14 cellular contexts compared by ENCODE assay signal in the genomic region with DNA sequence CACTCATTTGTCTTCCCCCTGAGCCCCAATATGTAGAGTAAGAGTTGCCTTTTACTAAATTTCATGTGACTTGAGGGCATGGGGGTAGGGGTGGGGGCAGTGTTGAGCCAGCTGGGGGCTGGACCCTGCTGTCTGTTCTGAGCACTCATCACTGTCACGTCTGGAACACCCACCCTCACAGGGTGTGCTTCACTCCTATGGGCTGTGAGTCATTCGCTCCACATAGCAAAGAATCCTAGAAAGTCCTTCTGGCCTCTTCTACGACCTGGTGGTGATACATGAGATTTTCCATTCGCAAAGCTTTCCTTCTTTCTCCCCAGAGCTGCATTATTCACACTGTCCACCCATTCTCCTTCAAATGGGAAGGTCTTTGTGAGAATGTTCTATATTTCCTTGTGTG. TPM values are rescaled to one million over a fixed set of nuclear protein-coding genes. Genes with fewer than 3 reads are reported as not detected.
DNase-seq lines count a peak whose midpoint lies in the region; ATAC-seq and TF ChIP-seq lines count a peak whose summit lies in the region.
"Had no signal": no experiment of that assay in that cellular context is flagged by ENCODE, and none has a peak within 500 bp of the region (broad histone marks: within the 10 kb centered on the region; RNA-seq: fewer than 3 reads in every experiment).

No MANE protein-coding gene starts in this region.

- H3K79me2 ChIP-seq in GM23338 (replicated peaks; ENCODE audit: insufficient read depth) = no peaks in the 10 kb centered on the region
- H3K79me2 ChIP-seq in hepatocyte = no peaks in the 10 kb centered on the region

- no peak for TF ChIP-seq POLR2A in GM18505 (IDR thresholded peaks at IDR 0.05; ENCODE audit: borderline replicate concordance, extremely low read depth, insufficient read depth, insufficient read length)

- no peaks in the 10 kb centered on the region for H3F3A ChIP-seq in GM23338 (replicated peaks; ENCODE audit: low read depth)

- H3K27me3 Mint-ChIP-seq in GM23338 (ENCODE audit: insufficient read depth, low read depth, poor library complexity) = no peaks in the 10 kb centered on the region
- peaks cover 9% of the 10 kb centered on the region for H3K27me3 Mint-ChIP-seq in activated naive CD8-positive, alpha-beta T cell treated with anti-CD3 and anti-CD28 coated beads for 36 hours

- TF ChIP-seq CTCF in GM23338 (conservative IDR thresholded peaks at IDR 0.05; ENCODE audit: low read depth in 2 of 2) (no peak), hepatocyte (IDR thresholded peaks at IDR 0.05; ENCODE audit: poor library complexity) (no peak), upper lobe of right lung (IDR thresholded peaks at IDR 0.05) (no peak)

- H2AFZ ChIP-seq in GM23338 = no peak overlapping the region
- no peak overlapping the region for H2AFZ ChIP-seq in hepatocyte

- H3K9me2 ChIP-seq in GM23338 (ENCODE audit: insufficient read depth) (no peaks in the 10 kb centered on the region), hepatocyte (replicated peaks; ENCODE audit: insufficient read depth) (no peaks in the 10 kb centered on the region)

- ATAC-seq in GM23338 (peak; percentile 62), GM18505 (IDR thresholded peaks at IDR 0.05; ENCODE audit: unreplicated experiment) (no peak), upper lobe of right lung (no peak)
- ATAC-seq: naive thymus-derived CD8-positive, alpha-beta T cell had no signal

- H3K4me3 ChIP-seq in GM23338 = no peak overlapping the region
- no peak overlapping the region for H3K4me3 ChIP-seq in hepatocyte
- no peak overlapping the region for H3K4me3 ChIP-seq in upper lobe of right lung
- H3K4me3 ChIP-seq: skin epidermis had no signal

- no peak overlapping the region for H3K27ac Mint-ChIP-seq in GM23338
- peak overlapping the region; percentile 8 for H3K27ac Mint-ChIP-seq in activated naive CD8-positive, alpha-beta T cell treated with anti-CD3 and anti-CD28 coated beads for 36 hours
- H3K27ac Mint-ChIP-seq: naive thymus-derived CD8-positive, alpha-beta T cell had no signal

- no peak overlapping the region for H3K4me3 Mint-ChIP-seq in GM23338
- no peak overlapping the region for H3K4me3 Mint-ChIP-seq in activated naive CD8-positive, alpha-beta T cell treated with anti-CD3 and anti-CD28 coated beads for 36 hours
- H3K4me3 Mint-ChIP-seq: naive thymus-derived CD8-positive, alpha-beta T cell had no signal

- H3K27me3 ChIP-seq in GM23338 (ENCODE audit: insufficient read depth) (no peaks in the 10 kb centered on the region), hepatocyte (peaks cover 2% of the 10 kb centered on the region), upper lobe of right lung (no peaks in the 10 kb centered on the region)

- DNase-seq in ACHN (peak; percentile 51), GM23338 (ENCODE audit: low spot score) (peak; percentile 12), hepatocyte (ENCODE audit: low spot score) (peak; percentile 58), NCI-H1417 (lab: John Stamatoyannopoulos, UW) (no peak), upper lobe of right lung (no peak), T-helper 9 cell (no peak)
- no peak for DNase-seq in activated naive CD8-positive, alpha-beta T cell treated with anti-CD3 and anti-CD28 coated beads for 36 hours
- DNase-seq: amygdala; naive thymus-derived CD8-positive, alpha-beta T cell; NCI-H2029 treated with DMSO at 0.1 percent for 48 hours had no signal

- H3K36me3 Mint-ChIP-seq in GM23338 (ENCODE audit: low read depth) = no peaks in the 10 kb centered on the region
- no peaks in the 10 kb centered on the region for H3K36me3 Mint-ChIP-seq in activated naive CD8-positive, alpha-beta T cell treated with anti-CD3 and anti-CD28 coated beads for 36 hours
- H3K36me3 Mint-ChIP-seq: naive thymus-derived CD8-positive, alpha-beta T cell had no signal

- intact Hi-C loops in upper lobe of right lung (cut with DNase I) = no loop called here

- in situ Hi-C loops in ACHN (cut with HindIII; ENCODE audit: low pct_ligation_motif_present, low pct_unique_long_range_greater_than_20kb, low sequenced_read_pairs) = no loop called here

- no peaks in the 10 kb centered on the region; the same call in 1 of the 2 replicates for H3K4me1 ChIP-seq in GM23338 (ENCODE audit: insufficient read depth)
- no peaks in the 10 kb centered on the region for H3K4me1 ChIP-seq in hepatocyte (ENCODE audit: insufficient read depth)
- no peaks in the 10 kb centered on the region for H3K4me1 ChIP-seq in upper lobe of right lung

- H3K36me3 ChIP-seq in GM23338 (ENCODE audit: insufficient read depth) = no peaks in the 10 kb centered on the region
- H3K36me3 ChIP-seq in hepatocyte (replicated peaks; ENCODE audit: insufficient read depth, low read depth) = no peaks in the 10 kb centered on the region
- H3K36me3 ChIP-seq in upper lobe of right lung = no peaks in the 10 kb centered on the region

- H4K20me1 ChIP-seq in GM23338 (replicated peaks; ENCODE audit: insufficient read depth) (no peaks in the 10 kb centered on the region), hepatocyte (ENCODE audit: insufficient read depth, poor library complexity, severe bottlenecking) (no peaks in the 10 kb centered on the region)

- H3K4me1 Mint-ChIP-seq in GM23338 = no peaks in the 10 kb centered on the region; the same call in 2 of the 3 replicates
- peaks cover 12% of the 10 kb centered on the region for H3K4me1 Mint-ChIP-seq in activated naive CD8-positive, alpha-beta T cell treated with anti-CD3 and anti-CD28 coated beads for 36 hours

- no peaks in the 10 kb centered on the region for H3K9me3 Mint-ChIP-seq in GM23338
- H3K9me3 Mint-ChIP-seq in activated naive CD8-positive, alpha-beta T cell treated with anti-CD3 and anti-CD28 coated beads for 36 hours = no peaks in the 10 kb centered on the region
- H3K9me3 Mint-ChIP-seq: naive thymus-derived CD8-positive, alpha-beta T cell had no signal

- WGBS in hepatocyte (ENCODE audit: low lambda C conversion rate, missing lambda C conversion rate) = 57% methylated on average over 4 of the region's 4 CpGs

- H3K27ac ChIP-seq in GM23338 (ENCODE audit: low read depth) = no peak overlapping the region
- H3K27ac ChIP-seq in hepatocyte = no peak overlapping the region
- H3K27ac ChIP-seq in upper lobe of right lung = no peak overlapping the region
- H3K27ac ChIP-seq: skin epidermis had no signal

- H3K9me3 ChIP-seq in hepatocyte (ENCODE audit: low read depth) = no peaks in the 10 kb centered on the region
- H3K9me3 ChIP-seq in upper lobe of right lung = no peaks in the 10 kb centered on the region

- H3K4me2 ChIP-seq in GM23338 (no peak overlapping the region), hepatocyte (no peak overlapping the region)

TF ChIP-seq in GM23338, 12 proteins besides CTCF, POLR2A, EP300 and RAD21:
- no peak for TF ChIP-seq STAT1 (IDR thresholded peaks at IDR 0.05; ENCODE audit: unreplicated experiment)
- TF ChIP-seq ETS1 (IDR thresholded peaks at IDR 0.05) = no peak
- no peak for TF ChIP-seq NANOG (IDR thresholded peaks at IDR 0.05; ENCODE audit: borderline replicate concordance)
- TF ChIP-seq CREB1 (CRISPR knock-in tag; IDR thresholded peaks at IDR 0.05; ENCODE audit: low read depth) = no peak
- no peak for TF ChIP-seq EZH2phosphoT487 (IDR thresholded peaks at IDR 0.05; ENCODE audit: unreplicated experiment)
- no peak for TF ChIP-seq POLR2AphosphoS5 (IDR thresholded peaks at IDR 0.05; ENCODE audit: low read depth)
- TF ChIP-seq EZH2 (IDR thresholded peaks at IDR 0.05; ENCODE audit: low read depth, unreplicated experiment) = no peak
- no peak for TF ChIP-seq ZNF114 (CRISPR knock-in tag; IDR thresholded peaks at IDR 0.05)

RNA-seq across cellular contexts. Expression of gene MGLL, which starts 43.6 kb away (rescaled TPM):
- total RNA-seq in GM23338 (2014; rRNA removed; shearing (Covaris generic)) = 0.62 and 0.83 TPM in 2 replicates
- polyA plus RNA-seq in GM23338 (2016; fragmentation: Nextera tagmentation; extraction: Ambion mirVana) = 0.71 and 1.3 TPM in 2 replicates
- total RNA-seq in activated naive CD8-positive, alpha-beta T cell treated with anti-CD3 and anti-CD28 coated beads for 36 hours = under 1 TPM; 0.28 to 0.29 TPM
- total RNA-seq in hepatocyte = 5.4 and 7.3 TPM in 2 replicates
- polyA plus RNA-seq in hepatocyte = 19.5 and 21.4 TPM in 2 replicates
- total RNA-seq in upper lobe of right lung = 194 TPM

RNA-seq across cellular contexts. Expression of gene KBTBD12, which starts 49.1 kb away (rescaled TPM):
- total RNA-seq in GM23338 (2014; rRNA removed; shearing (Covaris generic)) = 0.23 and 0.69 TPM in 2 replicates
- 0.53 and 0.73 TPM in 2 replicates for polyA plus RNA-seq in GM23338 (2016; fragmentation: Nextera tagmentation; extraction: Ambion mirVana)
- total RNA-seq in activated naive CD8-positive, alpha-beta T cell treated with anti-CD3 and anti-CD28 coated beads for 36 hours = not detected
- 0.07 TPM in 1 of 2 replicates, not detected in the other for total RNA-seq in hepatocyte
- polyA plus RNA-seq in hepatocyte = not detected in 2 replicates
- total RNA-seq in upper lobe of right lung = 1.3 TPM
- total RNA-seq: endothelial cell of umbilical vein; naive thymus-derived CD8-positive, alpha-beta T cell; T-helper 1 cell treated with Interleukin-12 subunit alpha and Interleukin-12 subunit beta and Interleukin-4 antibody, amounts not matched to agents 30 ng/mL and 1 ng/mL, for 36 hours had no signal
- polyA plus RNA-seq: endothelial cell of umbilical vein; naive thymus-derived CD8-positive, alpha-beta T cell had no signal

Comparison
In these comparisons a context has a peak if more than half of its experiments do, and no peak if none do; other contexts are left out.
1. DNase-seq: peak in ACHN (single experiment), GM23338 (single experiment) and hepatocyte (single experiment); none in activated naive CD8-positive, alpha-beta T cell treated with anti-CD3 and anti-CD28 coated beads for 36 hours (single experiment), NCI-H1417 (0 of 3), upper lobe of right lung (single experiment) and T-helper 9 cell (single experiment).
2. RNA of gene MGLL, which starts 43.6 kb away (total RNA-seq): 194 TPM in upper lobe of right lung (single experiment); 5.4 to 7.3 TPM in hepatocyte, 0.62 to 0.83 TPM in GM23338 and 0.28 to 0.29 TPM in activated naive CD8-positive, alpha-beta T cell treated with anti-CD3 and anti-CD28 coated beads for 36 hours; every median in the first group is over 10 times any median in the second.